1 cellular context compared by ENCODE assay signal in the genomic region with DNA sequence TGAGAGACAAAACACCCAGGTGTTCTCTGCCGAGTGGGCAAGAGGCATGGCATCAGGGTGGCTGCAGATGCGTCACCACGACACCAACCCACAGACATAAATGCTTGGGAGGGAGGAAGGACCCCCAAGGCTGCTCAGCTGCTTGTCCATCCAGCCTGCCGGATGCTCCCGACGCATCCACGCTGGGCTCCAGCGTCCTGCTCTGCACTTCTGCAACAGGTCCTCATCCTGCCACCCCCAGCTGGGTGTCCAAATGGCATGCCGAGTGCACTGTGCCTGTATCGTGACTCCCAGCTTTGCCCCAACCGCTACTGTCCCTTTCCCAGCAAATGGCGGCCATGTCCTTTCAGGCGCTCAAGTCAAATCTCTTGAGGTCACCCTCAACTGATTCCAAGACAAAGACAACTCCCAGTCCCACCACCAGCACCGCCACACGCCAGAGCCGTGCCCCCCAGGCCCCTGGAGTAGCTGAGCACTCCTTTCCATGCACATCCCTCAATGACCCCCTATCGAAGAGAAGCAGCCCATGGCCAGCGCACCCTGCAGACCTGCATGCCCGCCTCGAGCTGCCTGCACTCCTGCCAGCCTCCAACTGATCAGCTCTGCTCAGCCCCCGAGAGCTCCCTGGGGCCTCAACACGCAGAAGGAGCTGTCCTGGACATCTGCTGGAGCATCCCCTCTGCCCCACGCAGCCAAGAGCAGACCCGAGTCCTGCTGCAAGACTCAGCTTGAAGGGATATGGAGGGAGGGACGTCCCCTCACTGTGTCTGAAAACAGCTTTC.
TF ChIP-seq lines count a peak whose summit lies in the region.

No MANE protein-coding gene starts in this region.

TF ChIP-seq in GM23338, 12 proteins besides CTCF, POLR2A, EP300 and RAD21:
- TF ChIP-seq ZNF114 (CRISPR knock-in tag; IDR thresholded peaks at IDR 0.05) (no peak), EZH2 (IDR thresholded peaks at IDR 0.05; ENCODE audit: low read depth, unreplicated experiment) (no peak), CREB1 (CRISPR knock-in tag; IDR thresholded peaks at IDR 0.05; ENCODE audit: low read depth) (no peak), NANOG (IDR thresholded peaks at IDR 0.05; ENCODE audit: borderline replicate concordance) (no peak), EZH2phosphoT487 (IDR thresholded peaks at IDR 0.05; ENCODE audit: unreplicated experiment) (no peak)
- TF ChIP-seq, protein P1, sequence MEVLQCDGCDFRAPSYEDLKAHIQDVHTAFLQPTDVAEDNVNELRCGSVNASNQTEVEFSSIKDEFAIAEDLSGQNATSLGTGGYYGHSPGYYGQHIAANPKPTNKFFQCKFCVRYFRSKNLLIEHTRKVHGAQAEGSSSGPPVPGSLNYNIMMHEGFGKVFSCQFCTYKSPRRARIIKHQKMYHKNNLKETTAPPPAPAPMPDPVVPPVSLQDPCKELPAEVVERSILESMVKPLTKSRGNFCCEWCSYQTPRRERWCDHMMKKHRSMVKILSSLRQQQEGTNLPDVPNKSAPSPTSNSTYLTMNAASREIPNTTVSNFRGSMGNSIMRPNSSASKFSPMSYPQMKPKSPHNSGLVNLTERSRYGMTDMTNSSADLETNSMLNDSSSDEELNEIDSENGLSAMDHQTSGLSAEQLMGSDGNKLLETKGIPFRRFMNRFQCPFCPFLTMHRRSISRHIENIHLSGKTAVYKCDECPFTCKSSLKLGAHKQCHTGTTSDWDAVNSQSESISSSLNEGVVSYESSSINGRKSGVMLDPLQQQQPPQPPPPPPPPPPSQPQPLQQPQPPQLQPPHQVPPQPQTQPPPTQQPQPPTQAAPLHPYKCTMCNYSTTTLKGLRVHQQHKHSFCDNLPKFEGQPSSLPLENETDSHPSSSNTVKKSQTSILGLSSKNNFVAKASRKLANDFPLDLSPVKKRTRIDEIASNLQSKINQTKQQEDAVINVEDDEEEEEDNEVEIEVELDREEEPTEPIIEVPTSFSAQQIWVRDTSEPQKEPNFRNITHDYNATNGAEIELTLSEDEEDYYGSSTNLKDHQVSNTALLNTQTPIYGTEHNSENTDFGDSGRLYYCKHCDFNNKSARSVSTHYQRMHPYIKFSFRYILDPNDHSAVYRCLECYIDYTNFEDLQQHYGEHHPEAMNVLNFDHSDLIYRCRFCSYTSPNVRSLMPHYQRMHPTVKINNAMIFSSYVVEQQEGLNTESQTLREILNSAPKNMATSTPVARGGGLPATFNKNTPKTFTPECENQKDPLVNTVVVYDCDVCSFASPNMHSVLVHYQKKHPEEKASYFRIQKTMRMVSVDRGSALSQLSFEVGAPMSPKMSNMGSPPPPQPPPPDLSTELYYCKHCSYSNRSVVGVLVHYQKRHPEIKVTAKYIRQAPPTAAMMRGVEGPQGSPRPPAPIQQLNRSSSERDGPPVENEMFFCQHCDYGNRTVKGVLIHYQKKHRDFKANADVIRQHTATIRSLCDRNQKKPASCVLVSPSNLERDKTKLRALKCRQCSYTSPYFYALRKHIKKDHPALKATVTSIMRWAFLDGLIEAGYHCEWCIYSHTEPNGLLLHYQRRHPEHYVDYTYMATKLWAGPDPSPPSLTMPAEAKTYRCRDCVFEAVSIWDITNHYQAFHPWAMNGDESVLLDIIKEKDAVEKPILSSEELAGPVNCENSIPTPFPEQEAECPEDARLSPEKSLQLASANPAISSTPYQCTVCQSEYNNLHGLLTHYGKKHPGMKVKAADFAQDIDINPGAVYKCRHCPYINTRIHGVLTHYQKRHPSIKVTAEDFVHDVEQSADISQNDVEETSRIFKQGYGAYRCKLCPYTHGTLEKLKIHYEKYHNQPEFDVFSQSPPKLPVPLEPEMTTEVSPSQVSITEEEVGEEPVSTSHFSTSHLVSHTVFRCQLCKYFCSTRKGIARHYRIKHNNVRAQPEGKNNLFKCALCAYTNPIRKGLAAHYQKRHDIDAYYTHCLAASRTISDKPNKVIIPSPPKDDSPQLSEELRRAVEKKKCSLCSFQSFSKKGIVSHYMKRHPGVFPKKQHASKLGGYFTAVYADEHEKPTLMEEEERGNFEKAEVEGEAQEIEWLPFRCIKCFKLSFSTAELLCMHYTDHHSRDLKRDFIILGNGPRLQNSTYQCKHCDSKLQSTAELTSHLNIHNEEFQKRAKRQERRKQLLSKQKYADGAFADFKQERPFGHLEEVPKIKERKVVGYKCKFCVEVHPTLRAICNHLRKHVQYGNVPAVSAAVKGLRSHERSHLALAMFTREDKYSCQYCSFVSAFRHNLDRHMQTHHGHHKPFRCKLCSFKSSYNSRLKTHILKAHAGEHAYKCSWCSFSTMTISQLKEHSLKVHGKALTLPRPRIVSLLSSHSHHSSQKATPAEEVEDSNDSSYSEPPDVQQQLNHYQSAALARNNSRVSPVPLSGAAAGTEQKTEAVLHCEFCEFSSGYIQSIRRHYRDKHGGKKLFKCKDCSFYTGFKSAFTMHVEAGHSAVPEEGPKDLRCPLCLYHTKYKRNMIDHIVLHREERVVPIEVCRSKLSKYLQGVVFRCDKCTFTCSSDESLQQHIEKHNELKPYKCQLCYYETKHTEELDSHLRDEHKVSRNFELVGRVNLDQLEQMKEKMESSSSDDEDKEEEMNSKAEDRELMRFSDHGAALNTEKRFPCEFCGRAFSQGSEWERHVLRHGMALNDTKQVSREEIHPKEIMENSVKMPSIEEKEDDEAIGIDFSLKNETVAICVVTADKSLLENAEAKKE (CRISPR knock-in tag; IDR thresholded peaks at IDR 0.05), result no peak
